ENCODE assay signal across 8 cellular contexts in genomic region chr6:92777146-92777740, GRCh38.
DNase-seq lines count a peak whose midpoint lies in the region; ATAC-seq and TF ChIP-seq lines count a peak whose summit lies in the region.

No MANE protein-coding gene starts in this region.

- no peak overlapping the region for H3K4me3 ChIP-seq in NT2/D1 (ENCODE audit: insufficient read length, low read depth)
- H3K4me3 ChIP-seq in fibroblast of lung (replicated peaks in 1 of 4; ENCODE audit: control extremely low read depth in 1 of 4, insufficient read depth in 1 of 4, low read depth in 3 of 4, low read length in 4 of 4): no peak overlapping the region
- no peak overlapping the region for H3K4me3 ChIP-seq in transverse colon

- ATAC-seq in HG03460 (IDR thresholded peaks at IDR 0.05; ENCODE audit: unreplicated experiment) (peak; percentile 56), GM19324 (IDR thresholded peaks at IDR 0.05; ENCODE audit: low FRiP score, unreplicated experiment) (no peak)

- TF ChIP-seq CTCF in GM12872 (IDR thresholded peaks at IDR 0.05; ENCODE audit: insufficient read depth, low read depth, low read length): peak; percentile 34; the same call in 1 of the 3 replicates
- peak in 1 of 2 donors; percentile 71 for TF ChIP-seq CTCF in fibroblast of lung (conservative IDR thresholded peaks at IDR 0.05 in 1 of 2, IDR thresholded peaks at IDR 0.05 in 1 of 2; ENCODE audit: low read depth in 1 of 2, low read length in 2 of 2)
- TF ChIP-seq CTCF in transverse colon (IDR thresholded peaks at IDR 0.05): peak in 4 of 5 experiments; percentile 12 to 41 (median 18)

- H3K79me2 ChIP-seq in fibroblast of lung (ENCODE audit: control insufficient read depth, insufficient read depth, low read length): no peaks in the 10 kb centered on the region

- no peak overlapping the region for H3K4me2 ChIP-seq in fibroblast of lung (ENCODE audit: extremely low read depth, insufficient read depth, low read length)

- H3K9me3 ChIP-seq in NT2/D1 (ENCODE audit: insufficient read depth, low read length) (no peaks in the 10 kb centered on the region), fibroblast of lung (ENCODE audit: control insufficient read depth, insufficient read depth, low read depth, low read length) (no peaks in the 10 kb centered on the region), transverse colon (no peaks in the 10 kb centered on the region)

- 17 to 20% methylated on average over 1 of the region's 1 CpG for WGBS in transverse colon (ENCODE audit: low coverage in 1 of 2), 2 donors

- H3K4me1 ChIP-seq in NT2/D1 (ENCODE audit: insufficient read depth, insufficient read length) (no peaks in the 10 kb centered on the region), fibroblast of lung (ENCODE audit: control insufficient read depth, extremely low read depth, insufficient read depth, low read length) (no peaks in the 10 kb centered on the region), transverse colon (no peaks in the 10 kb centered on the region)

- TF ChIP-seq POLR2A in transverse colon (IDR thresholded peaks at IDR 0.05): no peak

- no peaks in the 10 kb centered on the region for H4K20me1 ChIP-seq in fibroblast of lung (ENCODE audit: control insufficient read depth, extremely low read depth, insufficient read depth, low read length)

- H2AFZ ChIP-seq in fibroblast of lung (ENCODE audit: low read length): no peak overlapping the region

- DNase-seq in NT2/D1 (ENCODE audit: low read depth, low spot score) (peak; percentile 25), fibroblast of lung (ENCODE audit: low read depth in 2 of 2) (peak; percentile 36 to 68), transverse colon (no peak), HK-2 (ENCODE audit: unreplicated experiment) (no peak)
- no peak for DNase-seq in activated CD4-positive, alpha-beta T cell treated with anti-CD3 and anti-CD28 coated beads for 1 hour

- no peak for TF ChIP-seq EP300 in transverse colon (IDR thresholded peaks at IDR 0.05; ENCODE audit: low read depth)

- intact Hi-C loops in transverse colon (cut with DNase I; ENCODE audit: low total_unique reads): no loop called here

- H3K27ac ChIP-seq in fibroblast of lung (ENCODE audit: insufficient read depth, low read length) (no peak overlapping the region), transverse colon (no peak overlapping the region)

- H3K9ac ChIP-seq in NT2/D1 (ENCODE audit: insufficient read length, low read depth): no peak overlapping the region
- H3K9ac ChIP-seq in fibroblast of lung (ENCODE audit: insufficient read depth, low read length): no peak overlapping the region

- H3K36me3 ChIP-seq in NT2/D1 (ENCODE audit: insufficient read depth, insufficient read length, low read length) (no peaks in the 10 kb centered on the region), fibroblast of lung (ENCODE audit: control insufficient read depth, insufficient read depth, low read length) (no peaks in the 10 kb centered on the region), transverse colon (no peaks in the 10 kb centered on the region)

- in situ Hi-C loops in transverse colon (cut with MboI; ENCODE audit: low pct_ligation_motif_present in 1 of 4, low pct_unique_long_range_greater_than_20kb in 1 of 4, low sequenced_read_pairs in 3 of 4): no loop called here

- H3K27me3 ChIP-seq in NT2/D1 (ENCODE audit: insufficient read depth, insufficient read length) (no peaks in the 10 kb centered on the region), fibroblast of lung (ENCODE audit: control insufficient read depth, insufficient read depth, low read length) (no peaks in the 10 kb centered on the region), transverse colon (no peaks in the 10 kb centered on the region)

Comparison
In these comparisons a context has a peak if more than half of its experiments do, and no peak if none do; other contexts are left out.
1. DNase-seq: peak in NT2/D1 (single experiment) and fibroblast of lung (2 of 2); none in transverse colon (single experiment), HK-2 (single experiment) and activated CD4-positive, alpha-beta T cell treated with anti-CD3 and anti-CD28 coated beads for 1 hour (single experiment).